Comparison of ENCODE assay signal across 1 cellular context in the genomic region with DNA sequence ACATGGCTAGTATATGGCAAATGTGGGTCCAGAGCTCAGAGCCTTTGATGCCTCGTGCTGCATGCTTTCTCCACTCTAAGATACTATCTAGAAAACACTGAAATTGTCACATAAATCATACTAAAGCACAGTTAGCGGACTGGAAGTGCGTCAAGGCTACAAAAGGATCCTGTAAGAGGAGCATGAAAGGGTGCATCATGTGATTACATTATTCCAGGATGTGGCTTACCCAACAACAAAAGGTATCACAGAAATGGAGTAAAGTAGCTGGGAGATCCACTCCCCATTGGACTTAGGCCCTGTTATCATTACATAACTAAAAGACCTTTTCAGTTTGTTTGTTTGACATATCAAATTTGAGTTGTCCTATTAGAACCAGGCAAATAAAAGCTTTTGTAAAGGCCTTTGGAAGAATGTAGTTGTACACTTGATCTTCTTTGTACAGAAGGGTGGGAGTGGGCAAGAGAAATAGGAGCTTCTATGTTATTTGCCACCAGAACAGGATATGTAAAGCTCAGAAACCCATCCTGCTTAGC.
TF ChIP-seq lines count a peak whose summit lies in the region.

No MANE protein-coding gene starts in this region.

TF ChIP-seq in HepG2, 621 proteins besides CTCF, POLR2A, EP300 and RAD21 (continued from another document and continues in another):
- TF ChIP-seq, protein P1, sequence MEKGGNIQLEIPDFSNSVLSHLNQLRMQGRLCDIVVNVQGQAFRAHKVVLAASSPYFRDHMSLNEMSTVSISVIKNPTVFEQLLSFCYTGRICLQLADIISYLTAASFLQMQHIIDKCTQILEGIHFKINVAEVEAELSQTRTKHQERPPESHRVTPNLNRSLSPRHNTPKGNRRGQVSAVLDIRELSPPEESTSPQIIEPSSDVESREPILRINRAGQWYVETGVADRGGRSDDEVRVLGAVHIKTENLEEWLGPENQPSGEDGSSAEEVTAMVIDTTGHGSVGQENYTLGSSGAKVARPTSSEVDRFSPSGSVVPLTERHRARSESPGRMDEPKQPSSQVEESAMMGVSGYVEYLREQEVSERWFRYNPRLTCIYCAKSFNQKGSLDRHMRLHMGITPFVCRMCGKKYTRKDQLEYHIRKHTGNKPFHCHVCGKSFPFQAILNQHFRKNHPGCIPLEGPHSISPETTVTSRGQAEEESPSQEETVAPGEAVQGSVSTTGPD (CRISPR knock-in tag; IDR thresholded peaks at IDR 0.05) = no peak
- TF ChIP-seq ZNF10 (CRISPR knock-in tag; IDR thresholded peaks at IDR 0.05; ENCODE audit: borderline replicate concordance, low read depth) (no peak), ZBTB21 (CRISPR knock-in tag; IDR thresholded peaks at IDR 0.05) (peak; percentile 89), HDAC1 (CRISPR knock-in tag; IDR thresholded peaks at IDR 0.05) (no peak), NR2C2 (CRISPR knock-in tag; IDR thresholded peaks at IDR 0.05; ENCODE audit: borderline replicate concordance) (no peak), ZNF766 (CRISPR knock-in tag; IDR thresholded peaks at IDR 0.05; ENCODE audit: borderline replicate concordance) (no peak), ZSCAN22 (CRISPR knock-in tag; IDR thresholded peaks at IDR 0.05) (no peak), ATF7 (IDR thresholded peaks at IDR 0.05) (no peak), ATF7 (CRISPR knock-in tag; IDR thresholded peaks at IDR 0.05) (no peak), ZFAT (CRISPR knock-in tag; conservative IDR thresholded peaks at IDR 0.05) (no peak), HNRNPUL1 (IDR thresholded peaks at IDR 0.05; ENCODE audit: low read depth, low read length) (no peak), SPEN (CRISPR knock-in tag; IDR thresholded peaks at IDR 0.05; ENCODE audit: low read depth) (no peak), CBX2 (IDR thresholded peaks at IDR 0.05; ENCODE audit: low read depth, low read length) (no peak), CBX2 (CRISPR knock-in tag; IDR thresholded peaks at IDR 0.05; ENCODE audit: low read depth) (no peak), SMARCC2 (IDR thresholded peaks at IDR 0.05) (no peak), NR2F2 (IDR thresholded peaks at IDR 0.05; ENCODE audit: borderline replicate concordance, low read depth) (no peak), ZSCAN21 (CRISPR knock-in tag; IDR thresholded peaks at IDR 0.05; ENCODE audit: borderline replicate concordance) (no peak), BATF2 (CRISPR knock-in tag; IDR thresholded peaks at IDR 0.05) (no peak), ZNF207 (IDR thresholded peaks at IDR 0.05; ENCODE audit: borderline replicate concordance) (no peak), DMTF1 (CRISPR knock-in tag; IDR thresholded peaks at IDR 0.05) (no peak), GATAD2A (CRISPR knock-in tag; IDR thresholded peaks at IDR 0.05) (peak; percentile 87), SNAPC2 (CRISPR knock-in tag; IDR thresholded peaks at IDR 0.05) (no peak), KLF15 (CRISPR knock-in tag; IDR thresholded peaks at IDR 0.05; ENCODE audit: borderline replicate concordance) (no peak), CSRNP1 (CRISPR knock-in tag; IDR thresholded peaks at IDR 0.05) (no peak), JUND (CRISPR knock-in tag; IDR thresholded peaks at IDR 0.05) (no peak), ZNF768 (CRISPR knock-in tag; IDR thresholded peaks at IDR 0.05) (no peak), NFYB (CRISPR knock-in tag; IDR thresholded peaks at IDR 0.05) (no peak), NFE2L1 (CRISPR knock-in tag; IDR thresholded peaks at IDR 0.05; ENCODE audit: borderline replicate concordance) (no peak), NFYC (CRISPR knock-in tag; IDR thresholded peaks at IDR 0.05) (no peak; the same call in 1 of the 2 replicates), GTF2F1 (IDR thresholded peaks at IDR 0.05; ENCODE audit: low read length) (no peak), PLRG1 (conservative IDR thresholded peaks at IDR 0.05) (no peak), ZNF260 (CRISPR knock-in tag; IDR thresholded peaks at IDR 0.05; ENCODE audit: borderline replicate concordance, low read depth) (no peak), ZBTB4 (CRISPR knock-in tag; IDR thresholded peaks at IDR 0.05; ENCODE audit: borderline replicate concordance) (no peak), KAT2B (IDR thresholded peaks at IDR 0.05; ENCODE audit: borderline replicate concordance, low read depth, low read length) (no peak), CENPBD1 (CRISPR knock-in tag; IDR thresholded peaks at IDR 0.05; ENCODE audit: borderline replicate concordance, low read depth) (no peak), RAD51 (IDR thresholded peaks at IDR 0.05; ENCODE audit: borderline replicate concordance) (0 out of 2 replicates have a peak, but pooled peaks have one; percentile 12), RBM39 (IDR thresholded peaks at IDR 0.05; ENCODE audit: low read depth, low read length, poor library complexity, severe bottlenecking) (no peak), JUN (CRISPR knock-in tag; IDR thresholded peaks at IDR 0.05) (no peak)
- TF ChIP-seq, protein P2, sequence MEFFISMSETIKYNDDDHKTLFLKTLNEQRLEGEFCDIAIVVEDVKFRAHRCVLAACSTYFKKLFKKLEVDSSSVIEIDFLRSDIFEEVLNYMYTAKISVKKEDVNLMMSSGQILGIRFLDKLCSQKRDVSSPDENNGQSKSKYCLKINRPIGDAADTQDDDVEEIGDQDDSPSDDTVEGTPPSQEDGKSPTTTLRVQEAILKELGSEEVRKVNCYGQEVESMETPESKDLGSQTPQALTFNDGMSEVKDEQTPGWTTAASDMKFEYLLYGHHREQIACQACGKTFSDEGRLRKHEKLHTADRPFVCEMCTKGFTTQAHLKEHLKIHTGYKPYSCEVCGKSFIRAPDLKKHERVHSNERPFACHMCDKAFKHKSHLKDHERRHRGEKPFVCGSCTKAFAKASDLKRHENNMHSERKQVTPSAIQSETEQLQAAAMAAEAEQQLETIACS (CRISPR knock-in tag; IDR thresholded peaks at IDR 0.05) = no peak
- TF ChIP-seq, protein P3, sequence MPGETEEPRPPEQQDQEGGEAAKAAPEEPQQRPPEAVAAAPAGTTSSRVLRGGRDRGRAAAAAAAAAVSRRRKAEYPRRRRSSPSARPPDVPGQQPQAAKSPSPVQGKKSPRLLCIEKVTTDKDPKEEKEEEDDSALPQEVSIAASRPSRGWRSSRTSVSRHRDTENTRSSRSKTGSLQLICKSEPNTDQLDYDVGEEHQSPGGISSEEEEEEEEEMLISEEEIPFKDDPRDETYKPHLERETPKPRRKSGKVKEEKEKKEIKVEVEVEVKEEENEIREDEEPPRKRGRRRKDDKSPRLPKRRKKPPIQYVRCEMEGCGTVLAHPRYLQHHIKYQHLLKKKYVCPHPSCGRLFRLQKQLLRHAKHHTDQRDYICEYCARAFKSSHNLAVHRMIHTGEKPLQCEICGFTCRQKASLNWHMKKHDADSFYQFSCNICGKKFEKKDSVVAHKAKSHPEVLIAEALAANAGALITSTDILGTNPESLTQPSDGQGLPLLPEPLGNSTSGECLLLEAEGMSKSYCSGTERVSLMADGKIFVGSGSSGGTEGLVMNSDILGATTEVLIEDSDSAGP (CRISPR knock-in tag; IDR thresholded peaks at IDR 0.05; ENCODE audit: borderline replicate concordance) = no peak
- TF ChIP-seq, protein P4, sequence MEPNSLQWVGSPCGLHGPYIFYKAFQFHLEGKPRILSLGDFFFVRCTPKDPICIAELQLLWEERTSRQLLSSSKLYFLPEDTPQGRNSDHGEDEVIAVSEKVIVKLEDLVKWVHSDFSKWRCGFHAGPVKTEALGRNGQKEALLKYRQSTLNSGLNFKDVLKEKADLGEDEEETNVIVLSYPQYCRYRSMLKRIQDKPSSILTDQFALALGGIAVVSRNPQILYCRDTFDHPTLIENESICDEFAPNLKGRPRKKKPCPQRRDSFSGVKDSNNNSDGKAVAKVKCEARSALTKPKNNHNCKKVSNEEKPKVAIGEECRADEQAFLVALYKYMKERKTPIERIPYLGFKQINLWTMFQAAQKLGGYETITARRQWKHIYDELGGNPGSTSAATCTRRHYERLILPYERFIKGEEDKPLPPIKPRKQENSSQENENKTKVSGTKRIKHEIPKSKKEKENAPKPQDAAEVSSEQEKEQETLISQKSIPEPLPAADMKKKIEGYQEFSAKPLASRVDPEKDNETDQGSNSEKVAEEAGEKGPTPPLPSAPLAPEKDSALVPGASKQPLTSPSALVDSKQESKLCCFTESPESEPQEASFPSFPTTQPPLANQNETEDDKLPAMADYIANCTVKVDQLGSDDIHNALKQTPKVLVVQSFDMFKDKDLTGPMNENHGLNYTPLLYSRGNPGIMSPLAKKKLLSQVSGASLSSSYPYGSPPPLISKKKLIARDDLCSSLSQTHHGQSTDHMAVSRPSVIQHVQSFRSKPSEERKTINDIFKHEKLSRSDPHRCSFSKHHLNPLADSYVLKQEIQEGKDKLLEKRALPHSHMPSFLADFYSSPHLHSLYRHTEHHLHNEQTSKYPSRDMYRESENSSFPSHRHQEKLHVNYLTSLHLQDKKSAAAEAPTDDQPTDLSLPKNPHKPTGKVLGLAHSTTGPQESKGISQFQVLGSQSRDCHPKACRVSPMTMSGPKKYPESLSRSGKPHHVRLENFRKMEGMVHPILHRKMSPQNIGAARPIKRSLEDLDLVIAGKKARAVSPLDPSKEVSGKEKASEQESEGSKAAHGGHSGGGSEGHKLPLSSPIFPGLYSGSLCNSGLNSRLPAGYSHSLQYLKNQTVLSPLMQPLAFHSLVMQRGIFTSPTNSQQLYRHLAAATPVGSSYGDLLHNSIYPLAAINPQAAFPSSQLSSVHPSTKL (CRISPR knock-in tag; IDR thresholded peaks at IDR 0.05) = peak; percentile 84
- TF ChIP-seq, protein P5, sequence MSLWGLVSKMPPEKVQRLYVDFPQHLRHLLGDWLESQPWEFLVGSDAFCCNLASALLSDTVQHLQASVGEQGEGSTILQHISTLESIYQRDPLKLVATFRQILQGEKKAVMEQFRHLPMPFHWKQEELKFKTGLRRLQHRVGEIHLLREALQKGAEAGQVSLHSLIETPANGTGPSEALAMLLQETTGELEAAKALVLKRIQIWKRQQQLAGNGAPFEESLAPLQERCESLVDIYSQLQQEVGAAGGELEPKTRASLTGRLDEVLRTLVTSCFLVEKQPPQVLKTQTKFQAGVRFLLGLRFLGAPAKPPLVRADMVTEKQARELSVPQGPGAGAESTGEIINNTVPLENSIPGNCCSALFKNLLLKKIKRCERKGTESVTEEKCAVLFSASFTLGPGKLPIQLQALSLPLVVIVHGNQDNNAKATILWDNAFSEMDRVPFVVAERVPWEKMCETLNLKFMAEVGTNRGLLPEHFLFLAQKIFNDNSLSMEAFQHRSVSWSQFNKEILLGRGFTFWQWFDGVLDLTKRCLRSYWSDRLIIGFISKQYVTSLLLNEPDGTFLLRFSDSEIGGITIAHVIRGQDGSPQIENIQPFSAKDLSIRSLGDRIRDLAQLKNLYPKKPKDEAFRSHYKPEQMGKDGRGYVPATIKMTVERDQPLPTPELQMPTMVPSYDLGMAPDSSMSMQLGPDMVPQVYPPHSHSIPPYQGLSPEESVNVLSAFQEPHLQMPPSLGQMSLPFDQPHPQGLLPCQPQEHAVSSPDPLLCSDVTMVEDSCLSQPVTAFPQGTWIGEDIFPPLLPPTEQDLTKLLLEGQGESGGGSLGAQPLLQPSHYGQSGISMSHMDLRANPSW (CRISPR knock-in tag; IDR thresholded peaks at IDR 0.05; ENCODE audit: borderline replicate concordance) = no peak
